ENCODE assay signal across 16 cellular contexts in genomic region chr22:19150482-19151328, GRCh38. TPM values are rescaled to one million over a fixed set of nuclear protein-coding genes. Genes with fewer than 3 reads are reported as not detected.
DNase-seq lines count a peak whose midpoint lies in the region; ATAC-seq, FAIRE-seq and TF ChIP-seq lines count a peak whose summit lies in the region.
"Had no signal": no experiment of that assay in that cellular context is flagged by ENCODE, and none has a peak within 500 bp of the region (broad histone marks: within the 10 kb centered on the region; RNA-seq: fewer than 3 reads in every experiment).

No MANE protein-coding gene starts in this region.

- no peak for DNase-seq in activated T-cell treated with anti-CD3 and anti-CD28 coated beads, Interleukin-2, amount 50 U/mL, for 72 hours
- DNase-seq in activated T-cell treated with anti-CD3 and anti-CD28 coated beads for 4 hours: no peak
- DNase-seq in T-cell: no peak
- no peak for DNase-seq in endothelial cell of umbilical vein (ENCODE audit: low read depth, low spot score)
- no peak for DNase-seq in stimulated activated effector memory CD8-positive, alpha-beta T cell treated with anti-CD3 and anti-CD28 coated beads, Interleukin-12 subunit alpha, Interleukin-12 subunit beta, amount 100 ng/mL, for 72 hours (ENCODE audit: low spot score in 2 of 2)
- DNase-seq in SK-N-DZ (ENCODE audit: low spot score): no peak
- DNase-seq in NCI-H187 (lab: John Stamatoyannopoulos, UW): no peak
- DNase-seq: brain microvascular endothelial cell; hippocampal formation; NCI-H1930; NCI-H526; PC-3; stimulated activated CD4-positive, alpha-beta T cell treated with anti-CD3 and anti-CD28 coated beads, Interleukin-1b, Interleukin-23, amount 100 ng/mL, for 48 hours had no signal

- H3K36me3 ChIP-seq in endothelial cell of umbilical vein (ENCODE audit: control insufficient read depth in 2 of 2, extremely low read depth in 1 of 2, insufficient read depth in 2 of 2, low read length in 2 of 2): no peaks in the 10 kb centered on the region
- H3K36me3 ChIP-seq: brain microvascular endothelial cell had no signal

- H3K4me3 ChIP-seq in endothelial cell of umbilical vein (replicated peaks in 1 of 3; ENCODE audit: insufficient read depth in 1 of 3, low read depth in 1 of 3, low read length in 3 of 3): no peak overlapping the region

- peaks cover 43 to 51% of the 10 kb centered on the region in 2 experiments for H3K27me3 ChIP-seq in endothelial cell of umbilical vein (ENCODE audit: control insufficient read depth in 2 of 2, insufficient read depth in 2 of 2, low read length in 2 of 2)

- no peak for FAIRE-seq in endothelial cell of umbilical vein (lab: Jason Lieb, UNC)

- no peaks in the 10 kb centered on the region for H4K20me1 ChIP-seq in endothelial cell of umbilical vein (replicated peaks; ENCODE audit: control insufficient read depth, extremely low read depth, insufficient read depth, low read length)

- H3K4me1 Mint-ChIP-seq in activated T-cell treated with anti-CD3 and anti-CD28 coated beads, Interleukin-2, amount 50 U/mL, for 72 hours (ENCODE audit: low read depth): peaks cover 8% of the 10 kb centered on the region
- peaks cover 8 to 14% (median 12%) of the 10 kb centered on the region in 3 donors for H3K4me1 Mint-ChIP-seq in T-cell
- peaks cover 6% of the 10 kb centered on the region for H3K4me1 Mint-ChIP-seq in stimulated activated effector memory CD8-positive, alpha-beta T cell treated with anti-CD3 and anti-CD28 coated beads, Interleukin-12 subunit alpha, Interleukin-12 subunit beta, amount 100 ng/mL, for 72 hours

- dilution Hi-C loops in endothelial cell of umbilical vein (cut with MboI; ENCODE audit: extremely low pct_ligation_motif_present, low sequenced_read_pairs): no loop called here

- peak overlapping the region; percentile 73 to 81 for H3K4me3 Mint-ChIP-seq in activated T-cell treated with anti-CD3 and anti-CD28 coated beads, Interleukin-2, amount 50 U/mL, for 72 hours
- peak overlapping the region; percentile 49 to 86 (median 69) for H3K4me3 Mint-ChIP-seq in T-cell
- H3K4me3 Mint-ChIP-seq in stimulated activated effector memory CD8-positive, alpha-beta T cell treated with anti-CD3 and anti-CD28 coated beads, Interleukin-12 subunit alpha, Interleukin-12 subunit beta, amount 100 ng/mL, for 72 hours: peak overlapping the region; percentile 72

- H3K27ac ChIP-seq in endothelial cell of umbilical vein (ENCODE audit: insufficient read depth, low read depth, low read length): no peak overlapping the region
- H3K27ac ChIP-seq: brain microvascular endothelial cell had no signal

- peaks cover 58% of the 10 kb centered on the region for H3K27me3 Mint-ChIP-seq in activated T-cell treated with anti-CD3 and anti-CD28 coated beads, Interleukin-2, amount 50 U/mL, for 72 hours (ENCODE audit: low read depth)
- peaks cover 25 to 60% of the 10 kb centered on the region in 2 donors for H3K27me3 Mint-ChIP-seq in T-cell

- H3K9ac ChIP-seq in endothelial cell of umbilical vein (replicated peaks; ENCODE audit: extremely low read depth, insufficient read depth, low read length): no peak overlapping the region

- H3K36me3 Mint-ChIP-seq in activated T-cell treated with anti-CD3 and anti-CD28 coated beads, Interleukin-2, amount 50 U/mL, for 72 hours (ENCODE audit: insufficient read depth in 2 of 2): peaks cover 2 to 7% of the 10 kb centered on the region in 2 donors
- no peaks in the 10 kb centered on the region for H3K36me3 Mint-ChIP-seq in T-cell
- no peaks in the 10 kb centered on the region for H3K36me3 Mint-ChIP-seq in stimulated activated effector memory CD8-positive, alpha-beta T cell treated with anti-CD3 and anti-CD28 coated beads, Interleukin-12 subunit alpha, Interleukin-12 subunit beta, amount 100 ng/mL, for 72 hours

- no peaks in the 10 kb centered on the region for H3K4me1 ChIP-seq in endothelial cell of umbilical vein (ENCODE audit: control insufficient read depth, extremely low read depth, insufficient read depth, low read length)

- BruUV-seq in endothelial cell of umbilical vein (replicated peaks; lab: Mats Ljungman, UMichigan): no TSS peak

- no peak for ATAC-seq in activated T-cell treated with anti-CD3 and anti-CD28 coated beads, Interleukin-2, amount 50 U/mL, for 72 hours (replicated peaks in 1 of 2)
- ATAC-seq in T-cell (replicated peaks in 1 of 4) (no peak), GM21367 (IDR thresholded peaks at IDR 0.05; ENCODE audit: unreplicated experiment) (no peak)
- no peak for ATAC-seq in stimulated activated effector memory CD8-positive, alpha-beta T cell treated with anti-CD3 and anti-CD28 coated beads, Interleukin-12 subunit alpha, Interleukin-12 subunit beta, amount 100 ng/mL, for 72 hours
- ATAC-seq: left lobe of liver, PC-3 had no signal

- POLR2A ChIA-PET in T-cell (lab: Charles Lee): no interaction called here
- POLR2A ChIA-PET in endothelial cell of umbilical vein (lab: Charles Lee): no interaction called here

- no peak for TF ChIP-seq POLR2A in endothelial cell of umbilical vein (IDR thresholded peaks at IDR 0.05; ENCODE audit: low read depth, low read length)

- no peaks in the 10 kb centered on the region for H3K79me2 ChIP-seq in endothelial cell of umbilical vein (ENCODE audit: control insufficient read depth, insufficient read depth, low read length)

- intact Hi-C loops in endothelial cell of umbilical vein (cut with micrococcal nuclease): no loop called here

- no peaks in the 10 kb centered on the region for H3K9me1 ChIP-seq in endothelial cell of umbilical vein (replicated peaks; ENCODE audit: control insufficient read depth, extremely low read depth, insufficient read depth, low read length)

- H3K4me2 ChIP-seq in endothelial cell of umbilical vein (ENCODE audit: insufficient read depth, low read length): no peak overlapping the region

- no peak for TF ChIP-seq CTCF in endothelial cell of umbilical vein (IDR thresholded peaks at IDR 0.05; ENCODE audit: extremely low read depth in 1 of 2, insufficient read depth in 1 of 2, low read depth in 1 of 2, low read length in 2 of 2)

- H3K27ac Mint-ChIP-seq in activated T-cell treated with anti-CD3 and anti-CD28 coated beads, Interleukin-2, amount 50 U/mL, for 72 hours: no peak overlapping the region
- H3K27ac Mint-ChIP-seq in T-cell: no peak overlapping the region
- H3K27ac Mint-ChIP-seq in stimulated activated effector memory CD8-positive, alpha-beta T cell treated with anti-CD3 and anti-CD28 coated beads, Interleukin-12 subunit alpha, Interleukin-12 subunit beta, amount 100 ng/mL, for 72 hours: no peak overlapping the region

- no peak overlapping the region for H2AFZ ChIP-seq in endothelial cell of umbilical vein (ENCODE audit: low read depth, low read length)

- H3K9me3 Mint-ChIP-seq in activated T-cell treated with anti-CD3 and anti-CD28 coated beads, Interleukin-2, amount 50 U/mL, for 72 hours: no peaks in the 10 kb centered on the region
- no peaks in the 10 kb centered on the region for H3K9me3 Mint-ChIP-seq in T-cell
- H3K9me3 Mint-ChIP-seq in stimulated activated effector memory CD8-positive, alpha-beta T cell treated with anti-CD3 and anti-CD28 coated beads, Interleukin-12 subunit alpha, Interleukin-12 subunit beta, amount 100 ng/mL, for 72 hours: peaks cover 4% of the 10 kb centered on the region

- H3K9me3 ChIP-seq in endothelial cell of umbilical vein (replicated peaks; ENCODE audit: control insufficient read depth, insufficient read depth, low read length): no peaks in the 10 kb centered on the region

- CTCF ChIA-PET in T-cell (lab: Charles Lee) (no interaction called here), endothelial cell of umbilical vein (lab: Charles Lee) (no interaction called here)

RNA-seq across cellular contexts. Expression of gene GSC2, which starts 0.6 kb away (rescaled TPM):
- total RNA-seq in activated T-cell treated with anti-CD3 and anti-CD28 coated beads, Interleukin-2, amount 50 U/mL, for 72 hours: not detected
- total RNA-seq in T-cell (not detected), endothelial cell of umbilical vein (not detected in 2 replicates)
- not detected in 2 replicates for polyA plus RNA-seq in endothelial cell of umbilical vein
- polyA plus RNA-seq in endothelial cell of umbilical vein (2011; cell fraction: cytosol; rRNA removed): not detected in 2 replicates
- polyA plus RNA-seq in endothelial cell of umbilical vein (2011; cell fraction: nucleus; rRNA removed): not detected in 2 replicates
- polyA plus RNA-seq in endothelial cell of umbilical vein (2012): not detected in 2 replicates
- polyA minus RNA-seq in endothelial cell of umbilical vein: not detected in 2 replicates
- polyA minus RNA-seq in endothelial cell of umbilical vein (2011; cell fraction: cytosol; rRNA and poly(A)+ RNA removed): not detected
- not detected in 2 replicates for polyA minus RNA-seq in endothelial cell of umbilical vein (2011; cell fraction: nucleus; rRNA and poly(A)+ RNA removed)
- not detected in 2 replicates for polyA plus RNA-seq in SK-N-DZ (2014; cell fraction: cytosol; rRNA removed)
- not detected in 2 replicates for polyA plus RNA-seq in SK-N-DZ (2014; cell fraction: nucleus; rRNA removed)
- total RNA-seq: left lobe of liver, PC-3, ureter had no signal

RNA-seq across cellular contexts. Expression of gene ESS2, which starts 6.3 kb away (rescaled TPM):
- 10 to 100 TPM; 16.0 to 19.7 TPM for total RNA-seq in activated T-cell treated with anti-CD3 and anti-CD28 coated beads, Interleukin-2, amount 50 U/mL, for 72 hours
- total RNA-seq in T-cell (10 to 100 TPM; 20.9 to 40.4 (median 22.9) TPM), endothelial cell of umbilical vein (18.4 and 21.9 TPM in 2 replicates)
- 20.1 and 22.8 TPM in 2 replicates for polyA plus RNA-seq in endothelial cell of umbilical vein
- 16.5 and 20.9 TPM in 2 replicates for polyA plus RNA-seq in endothelial cell of umbilical vein (2011; cell fraction: cytosol; rRNA removed)
- 18.2 and 19.2 TPM in 2 replicates for polyA plus RNA-seq in endothelial cell of umbilical vein (2011; cell fraction: nucleus; rRNA removed)
- 14.6 and 15.4 TPM in 2 replicates for polyA plus RNA-seq in endothelial cell of umbilical vein (2012)
- 6.6 and 7.9 TPM in 2 replicates for polyA minus RNA-seq in endothelial cell of umbilical vein
- 3.6 TPM for polyA minus RNA-seq in endothelial cell of umbilical vein (2011; cell fraction: cytosol; rRNA and poly(A)+ RNA removed)
- 2.5 and 5.6 TPM in 2 replicates for polyA minus RNA-seq in endothelial cell of umbilical vein (2011; cell fraction: nucleus; rRNA and poly(A)+ RNA removed)
- polyA plus RNA-seq in SK-N-DZ (2014; cell fraction: cytosol; rRNA removed): 23.4 and 31.1 TPM in 2 replicates
- polyA plus RNA-seq in SK-N-DZ (2014; cell fraction: nucleus; rRNA removed): 18.7 and 31.3 TPM in 2 replicates

RNA-seq across cellular contexts. Expression of gene TSSK2, which starts 19.6 kb away (rescaled TPM):
- total RNA-seq in activated T-cell treated with anti-CD3 and anti-CD28 coated beads, Interleukin-2, amount 50 U/mL, for 72 hours: not detected
- total RNA-seq in T-cell (under 1 TPM in 1 of 5 donors, not detected in 4; 0.37 TPM), endothelial cell of umbilical vein (not detected in 2 replicates)
- polyA plus RNA-seq in endothelial cell of umbilical vein: not detected in 2 replicates
- polyA plus RNA-seq in endothelial cell of umbilical vein (2011; cell fraction: cytosol; rRNA removed): not detected in 2 replicates
- polyA plus RNA-seq in endothelial cell of umbilical vein (2011; cell fraction: nucleus; rRNA removed): not detected in 2 replicates
- polyA plus RNA-seq in endothelial cell of umbilical vein (2012): not detected in 2 replicates
- polyA minus RNA-seq in endothelial cell of umbilical vein: not detected in 2 replicates
- polyA minus RNA-seq in endothelial cell of umbilical vein (2011; cell fraction: cytosol; rRNA and poly(A)+ RNA removed): not detected
- not detected in 2 replicates for polyA minus RNA-seq in endothelial cell of umbilical vein (2011; cell fraction: nucleus; rRNA and poly(A)+ RNA removed)
- not detected in 2 replicates for polyA plus RNA-seq in SK-N-DZ (2014; cell fraction: cytosol; rRNA removed)
- not detected in 2 replicates for polyA plus RNA-seq in SK-N-DZ (2014; cell fraction: nucleus; rRNA removed)
- total RNA-seq: left lobe of liver, PC-3, ureter had no signal

RNA-seq across cellular contexts. Expression of gene SLC25A1, which starts 27.8 kb away (rescaled TPM):
- total RNA-seq in activated T-cell treated with anti-CD3 and anti-CD28 coated beads, Interleukin-2, amount 50 U/mL, for 72 hours: 10 to 100 TPM; 34.3 TPM
- 10 to 100 TPM; 24.1 to 52.9 (median 45.7) TPM for total RNA-seq in T-cell
- 94.5 and 102 TPM in 2 replicates for total RNA-seq in endothelial cell of umbilical vein
- polyA plus RNA-seq in endothelial cell of umbilical vein: 78.0 and 80.0 TPM in 2 replicates
- polyA plus RNA-seq in endothelial cell of umbilical vein (2011; cell fraction: cytosol; rRNA removed): 53.3 and 64.5 TPM in 2 replicates
- polyA plus RNA-seq in endothelial cell of umbilical vein (2011; cell fraction: nucleus; rRNA removed): 30.5 and 34.5 TPM in 2 replicates
- 48.5 and 55.1 TPM in 2 replicates for polyA plus RNA-seq in endothelial cell of umbilical vein (2012)
- polyA minus RNA-seq in endothelial cell of umbilical vein: 42.0 and 44.0 TPM in 2 replicates
- polyA minus RNA-seq in endothelial cell of umbilical vein (2011; cell fraction: cytosol; rRNA and poly(A)+ RNA removed): 35.6 TPM
- 8.2 and 9.9 TPM in 2 replicates for polyA minus RNA-seq in endothelial cell of umbilical vein (2011; cell fraction: nucleus; rRNA and poly(A)+ RNA removed)
- polyA plus RNA-seq in SK-N-DZ (2014; cell fraction: cytosol; rRNA removed): 122 and 132 TPM in 2 replicates
- polyA plus RNA-seq in SK-N-DZ (2014; cell fraction: nucleus; rRNA removed): 128 and 158 TPM in 2 replicates

RNA-seq across cellular contexts. Expression of gene DGCR2, which starts 28.5 kb away (rescaled TPM):
- total RNA-seq in activated T-cell treated with anti-CD3 and anti-CD28 coated beads, Interleukin-2, amount 50 U/mL, for 72 hours: 10 to 100 TPM; 24.4 to 28.5 TPM
- total RNA-seq in T-cell (10 to 100 TPM; 50.9 to 79.2 (median 71.5) TPM), endothelial cell of umbilical vein (44.8 and 49.6 TPM in 2 replicates)
- 51.2 and 61.7 TPM in 2 replicates for polyA plus RNA-seq in endothelial cell of umbilical vein
- polyA plus RNA-seq in endothelial cell of umbilical vein (2011; cell fraction: cytosol; rRNA removed): 47.7 and 50.7 TPM in 2 replicates
- 41.7 and 53.7 TPM in 2 replicates for polyA plus RNA-seq in endothelial cell of umbilical vein (2011; cell fraction: nucleus; rRNA removed)
- polyA plus RNA-seq in endothelial cell of umbilical vein (2012): 27.3 and 36.4 TPM in 2 replicates
- polyA minus RNA-seq in endothelial cell of umbilical vein: 46.5 and 74.1 TPM in 2 replicates
- polyA minus RNA-seq in endothelial cell of umbilical vein (2011; cell fraction: cytosol; rRNA and poly(A)+ RNA removed): 13.5 TPM
- 29.0 and 29.3 TPM in 2 replicates for polyA minus RNA-seq in endothelial cell of umbilical vein (2011; cell fraction: nucleus; rRNA and poly(A)+ RNA removed)
- 45.5 and 48.0 TPM in 2 replicates for polyA plus RNA-seq in SK-N-DZ (2014; cell fraction: cytosol; rRNA removed)
- 33.5 and 34.4 TPM in 2 replicates for polyA plus RNA-seq in SK-N-DZ (2014; cell fraction: nucleus; rRNA removed)
